In the genomic region with DNA sequence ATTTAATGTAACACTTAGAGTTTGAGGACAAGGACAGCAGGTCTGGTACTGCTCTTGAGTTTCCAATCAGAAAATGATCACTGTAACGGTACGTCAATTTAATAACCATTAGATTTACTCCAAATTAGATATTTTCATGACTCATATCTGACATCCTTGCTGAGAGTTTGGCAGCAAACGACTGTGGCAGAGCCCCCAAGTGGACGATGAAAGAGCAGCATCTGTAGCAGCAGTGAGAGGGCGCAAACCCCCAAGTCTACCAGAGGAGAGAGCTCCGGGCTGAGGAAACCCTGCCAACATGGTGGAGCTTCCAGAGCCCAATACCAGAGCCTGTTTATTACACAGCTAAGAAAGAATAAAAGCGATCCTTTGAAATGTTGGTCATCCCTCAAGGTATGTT, we compare ENCODE assay signal across 8 cellular contexts.
A peak's percentile ranks its signal among the peaks of the same experiment; 100 is the strongest.
DNase-seq lines count a peak whose midpoint lies in the region; ATAC-seq and TF ChIP-seq lines count a peak whose summit lies in the region.

No MANE protein-coding gene starts in this region.

- H3K9me3 ChIP-seq in fibroblast of lung (ENCODE audit: control insufficient read depth, insufficient read depth, low read depth, low read length), result no peaks in the 10 kb centered on the region

- no peak overlapping the region for H3K4me2 ChIP-seq in KMS-11
- no peak overlapping the region for H3K4me2 ChIP-seq in fibroblast of lung (ENCODE audit: extremely low read depth, insufficient read depth, low read length)

- H2AFZ ChIP-seq in KMS-11 (ENCODE audit: low read depth), result 0 out of 2 replicates have a peak overlapping the region, but pooled peaks have one; percentile 15
- no peak overlapping the region for H2AFZ ChIP-seq in fibroblast of lung (ENCODE audit: low read length)

- peak; percentile 54 for ATAC-seq in omental fat pad (ENCODE audit: low FRiP score)

- H3K9ac ChIP-seq in KMS-11, result no peak overlapping the region
- H3K9ac ChIP-seq in fibroblast of lung (ENCODE audit: insufficient read depth, low read length), result no peak overlapping the region

- H3K79me2 ChIP-seq in KMS-11 (ENCODE audit: insufficient read depth, low read depth) (no peaks in the 10 kb centered on the region), fibroblast of lung (ENCODE audit: control insufficient read depth, insufficient read depth, low read length) (no peaks in the 10 kb centered on the region)

- H3K27ac ChIP-seq in KMS-11 (no peak overlapping the region), fibroblast of lung (ENCODE audit: insufficient read depth, low read length) (no peak overlapping the region)

- H3K4me3 ChIP-seq in KMS-11 (IDR thresholded peaks at IDR 0.05; ENCODE audit: insufficient read depth, low read depth, low read length) (no peak overlapping the region), fibroblast of lung (replicated peaks in 1 of 4; ENCODE audit: control extremely low read depth in 1 of 4, insufficient read depth in 1 of 4, low read depth in 3 of 4, low read length in 4 of 4) (no peak overlapping the region)

- H3K36me3 ChIP-seq in KMS-11 (ENCODE audit: insufficient read depth) (no peaks in the 10 kb centered on the region), fibroblast of lung (ENCODE audit: control insufficient read depth, insufficient read depth, low read length) (no peaks in the 10 kb centered on the region)

- no peaks in the 10 kb centered on the region for H4K20me1 ChIP-seq in KMS-11 (ENCODE audit: insufficient read depth)
- no peaks in the 10 kb centered on the region for H4K20me1 ChIP-seq in fibroblast of lung (ENCODE audit: control insufficient read depth, extremely low read depth, insufficient read depth, low read length)

- no peaks in the 10 kb centered on the region for H3K27me3 ChIP-seq in KMS-11 (ENCODE audit: insufficient read depth, low read depth)
- no peaks in the 10 kb centered on the region for H3K27me3 ChIP-seq in fibroblast of lung (ENCODE audit: control insufficient read depth, insufficient read depth, low read length)

- peak; percentile 29 for DNase-seq in 8988T
- DNase-seq in HCEC 1CT, result peak; percentile 71
- peak; percentile 44 to 72 for DNase-seq in SW 1271 (lab: John Stamatoyannopoulos, UW)
- peak; percentile 58 to 66 for DNase-seq in fibroblast of lung (ENCODE audit: low read depth in 2 of 2)
- no peak for DNase-seq in omental fat pad (ENCODE audit: low spot score)
- DNase-seq in NCI-H2029 treated with DMSO at 0.1 percent for 48 hours (lab: John Stamatoyannopoulos, UW), result no peak

- peak; percentile 77 for TF ChIP-seq CTCF in GM12872 (IDR thresholded peaks at IDR 0.05; ENCODE audit: insufficient read depth, low read depth, low read length)
- peak; percentile 53 for TF ChIP-seq CTCF in KMS-11 (conservative IDR thresholded peaks at IDR 0.05; ENCODE audit: low read depth, low read length)
- peak; percentile 52 to 84 for TF ChIP-seq CTCF in fibroblast of lung (conservative IDR thresholded peaks at IDR 0.05 in 1 of 2, IDR thresholded peaks at IDR 0.05 in 1 of 2; ENCODE audit: low read depth in 1 of 2, low read length in 2 of 2)
- no peak for TF ChIP-seq CTCF in omental fat pad (IDR thresholded peaks at IDR 0.05)

- no peaks in the 10 kb centered on the region for H3K4me1 ChIP-seq in KMS-11 (ENCODE audit: low read depth, poor library complexity, severe bottlenecking)
- H3K4me1 ChIP-seq in fibroblast of lung (ENCODE audit: control insufficient read depth, extremely low read depth, insufficient read depth, low read length), result no peaks in the 10 kb centered on the region

Comparison
In these comparisons a context has a peak if more than half of its experiments do, and no peak if none do; other contexts are left out.
1. DNase-seq: peak in 8988T (single experiment), HCEC 1CT (single experiment), SW 1271 (2 of 2) and fibroblast of lung (2 of 2); none in omental fat pad (single experiment) and NCI-H2029 treated with DMSO at 0.1 percent for 48 hours (single experiment).
2. CTCF ChIP-seq: peak in GM12872 (single experiment), KMS-11 (single experiment) and fibroblast of lung (2 of 2); none in omental fat pad (0 of 3).